In genomic region chr12:123790901-123791486, GRCh38 we compare ENCODE assay signal across 8 cellular contexts.
"Had no signal": no experiment of that assay in that cellular context is flagged by ENCODE, and none has a peak within 500 bp of the region (broad histone marks: within the 10 kb centered on the region; RNA-seq: fewer than 3 reads in every experiment).

No MANE protein-coding gene starts in this region.

- H3K9me3 ChIP-seq: HAP-1 had no signal

- H3K4me3 Mint-ChIP-seq: IgD-negative memory B cell had no signal

- DNase-seq: GM23248, GOT3, H7 had no signal

- H3K4me2 ChIP-seq: KMS-11 had no signal

- ATAC-seq: HCT116 had no signal

- H2AFZ ChIP-seq: GM23248 had no signal

- H3K27ac ChIP-seq: GM23248, KMS-11 had no signal

- H3K36me3 ChIP-seq: HAP-1 had no signal

- H3K4me1 Mint-ChIP-seq: IgD-negative memory B cell had no signal

- FAIRE-seq: HTR-8/SVneo had no signal

- H3K9ac ChIP-seq: GM23248, KMS-11 had no signal

- H3K4me3 ChIP-seq: GM23248, HAP-1 had no signal
